Comparison of ENCODE assay signal across 25 cellular contexts in the genomic region with DNA sequence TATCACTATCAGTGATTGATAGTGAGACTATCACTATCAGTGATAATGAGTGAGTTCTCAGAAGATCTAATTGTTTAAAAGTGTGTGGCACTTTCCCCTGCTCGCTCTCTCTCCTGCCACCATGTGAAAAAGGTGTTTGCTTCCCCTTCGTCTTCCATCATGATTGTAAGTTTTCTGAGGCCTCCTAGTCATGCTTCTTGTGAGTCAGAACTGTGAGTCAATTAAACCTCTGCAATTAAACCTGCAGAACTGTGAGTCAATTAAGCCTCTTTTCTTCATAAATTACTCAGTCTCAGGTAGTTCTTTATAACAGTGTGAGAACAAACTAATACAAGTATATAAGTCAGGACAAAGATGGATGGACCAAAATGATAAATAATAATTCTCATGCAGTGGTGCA. TPM values are rescaled to one million over a fixed set of nuclear protein-coding genes. Genes with fewer than 3 reads are reported as not detected.
DNase-seq lines count a peak whose midpoint lies in the region; ATAC-seq and TF ChIP-seq lines count a peak whose summit lies in the region.
"Had no signal": no experiment of that assay in that cellular context is flagged by ENCODE, and none has a peak within 500 bp of the region (broad histone marks: within the 10 kb centered on the region; RNA-seq: fewer than 3 reads in every experiment).

No MANE protein-coding gene starts in this region.

- H3K9ac ChIP-seq in GM23248: no peak overlapping the region
- H3K9ac ChIP-seq: neural progenitor cell, SK-N-SH had no signal

- BruUV-seq in OCI-LY7 (replicated peaks; lab: Mats Ljungman, UMichigan): no TSS peak

- H2AFZ ChIP-seq in GM23248 (no peak overlapping the region), OCI-LY7 (ENCODE audit: low read length) (no peak overlapping the region)
- H2AFZ ChIP-seq: neural progenitor cell had no signal

- H3K9me3 ChIP-seq in GM23248 (ENCODE audit: low read depth): no peaks in the 10 kb centered on the region
- H3K9me3 ChIP-seq in OCI-LY7 (ENCODE audit: low read length): no peaks in the 10 kb centered on the region
- H3K9me3 ChIP-seq: SK-N-SH, suprapubic skin had no signal

- H3K4me3 ChIP-seq in GM23248 (no peak overlapping the region), OCI-LY7 (ENCODE audit: low read depth, low read length, poor library complexity, severe bottlenecking) (no peak overlapping the region)
- H3K4me3 ChIP-seq: coronary artery, heart left ventricle, neural progenitor cell, suprapubic skin had no signal

- intact Hi-C loops in activated CD4-positive, alpha-beta T cell treated with anti-CD3 and anti-CD28 coated beads, Interleukin-2, amount 10 ng/mL, durations not matched to agents 24 days and 14 days (cut with micrococcal nuclease): loop anchor here (1.0 to 2.0 kb wide), 4 partner anchors 13 to 174 kb away; no protein-coding TSS in a partner anchor
- intact Hi-C loops in OCI-LY7 (cut with micrococcal nuclease; ENCODE audit: unreplicated experiment): no loop called here

- 41 to 43% methylated on average over 2 of the region's 2 CpGs for WGBS in GM23248 (ENCODE audit: low coverage in 1 of 2, low lambda C conversion rate in 2 of 2, missing lambda C conversion rate in 2 of 2), 2 experiments

- H4K20me1 ChIP-seq in GM23248 (ENCODE audit: insufficient read depth) (no peaks in the 10 kb centered on the region), OCI-LY7 (ENCODE audit: insufficient read depth, low read length) (no peaks in the 10 kb centered on the region)

- in situ Hi-C loops in GM23248 (cut with MboI): no loop called here

- peak overlapping the region; percentile 84 for H3K27ac Mint-ChIP-seq in activated CD4-positive, alpha-beta T cell treated with anti-CD3 and anti-CD28 coated beads, Interleukin-2, amount 10 ng/mL, durations not matched to agents 24 days and 14 days
- H3K27ac Mint-ChIP-seq in activated T-helper 17 cell treated with anti-CD3 and anti-CD28 coated beads, Interleukin-2, amount 50 U/mL, for 72 hours: peak overlapping the region; percentile 88
- H3K27ac Mint-ChIP-seq: neural progenitor cell had no signal

- H3K4me3 Mint-ChIP-seq in activated CD4-positive, alpha-beta T cell treated with anti-CD3 and anti-CD28 coated beads, Interleukin-2, amount 10 ng/mL, durations not matched to agents 24 days and 14 days: no peak overlapping the region
- H3K4me3 Mint-ChIP-seq in activated T-helper 17 cell treated with anti-CD3 and anti-CD28 coated beads, Interleukin-2, amount 50 U/mL, for 72 hours: peak overlapping the region; percentile 53
- H3K4me3 Mint-ChIP-seq: neural progenitor cell had no signal

- H3K27ac ChIP-seq in GM23248 (no peak overlapping the region), epithelial cell of prostate (no peak overlapping the region), OCI-LY7 (ENCODE audit: low read depth, low read length, poor library complexity, severe bottlenecking) (no peak overlapping the region)
- H3K27ac ChIP-seq: coronary artery, heart left ventricle, neural progenitor cell, suprapubic skin had no signal

- no peaks in the 10 kb centered on the region for H3F3A ChIP-seq in GM23248 (ENCODE audit: insufficient read depth)

- no peak for TF ChIP-seq CTCF in OCI-LY7 (conservative IDR thresholded peaks at IDR 0.05; ENCODE audit: low read length)

- peaks cover 26% of the 10 kb centered on the region for H3K4me1 Mint-ChIP-seq in activated CD4-positive, alpha-beta T cell treated with anti-CD3 and anti-CD28 coated beads, Interleukin-2, amount 10 ng/mL, durations not matched to agents 24 days and 14 days
- peaks cover 19% of the 10 kb centered on the region for H3K4me1 Mint-ChIP-seq in activated T-helper 17 cell treated with anti-CD3 and anti-CD28 coated beads, Interleukin-2, amount 50 U/mL, for 72 hours

- H3K27me3 Mint-ChIP-seq in activated CD4-positive, alpha-beta T cell treated with anti-CD3 and anti-CD28 coated beads, Interleukin-2, amount 10 ng/mL, durations not matched to agents 24 days and 14 days: no peaks in the 10 kb centered on the region
- H3K27me3 Mint-ChIP-seq in activated T-helper 17 cell treated with anti-CD3 and anti-CD28 coated beads, Interleukin-2, amount 50 U/mL, for 72 hours: no peaks in the 10 kb centered on the region

- DNase-seq in activated CD4-positive, alpha-beta T cell treated with anti-CD3 and anti-CD28 coated beads, Interleukin-2, amount 10 ng/mL, durations not matched to agents 24 days and 14 days: no peak
- no peak for DNase-seq in activated CD4-positive, alpha-beta T cell treated with anti-CD3 and anti-CD28 coated beads for 1 hour
- DNase-seq in GM23248 (peak; percentile 12), epithelial cell of prostate (ENCODE audit: low read depth, low spot score) (peak; percentile 69), OCI-LY7 (ENCODE audit: low spot score) (no peak), iPS-NIHi11 (ENCODE audit: low spot score) (no peak)
- DNase-seq: activated CD4-positive, CD25-positive, alpha-beta regulatory T cell; activated CD8-positive, alpha-beta memory T cell treated with anti-CD3 and anti-CD28 coated beads, Interleukin-2, amount 50 U/mL, for 4 hours; heart left ventricle; left ventricle myocardium superior; NCI-H1417; NCI-H2107; NCI-H510A; RPMI8226; SK-N-SH; T-helper 9 cell had no signal

- CTCF ChIA-PET in OCI-LY7 (lab: Charles Lee; ENCODE audit: unreplicated experiment): no interaction called here

- no peaks in the 10 kb centered on the region for H3K36me3 ChIP-seq in GM23248 (ENCODE audit: low read depth)
- no peaks in the 10 kb centered on the region for H3K36me3 ChIP-seq in OCI-LY7 (ENCODE audit: insufficient read depth, low read length)
- H3K36me3 ChIP-seq: heart left ventricle, neural progenitor cell, suprapubic skin had no signal

- H3K9me2 ChIP-seq in GM23248 (ENCODE audit: insufficient read depth): no peaks in the 10 kb centered on the region
- no peaks in the 10 kb centered on the region for H3K9me2 ChIP-seq in OCI-LY7 (ENCODE audit: insufficient read depth, low read length)
- H3K9me2 ChIP-seq: SK-N-SH had no signal

- peak; percentile 79 for ATAC-seq in activated T-helper 17 cell treated with anti-CD3 and anti-CD28 coated beads, Interleukin-2, amount 50 U/mL, for 72 hours (replicated peaks)
- no peak for ATAC-seq in GM21529 (IDR thresholded peaks at IDR 0.05; ENCODE audit: unreplicated experiment)
- ATAC-seq: heart left ventricle, HepG2, left ventricle myocardium superior had no signal

- no peaks in the 10 kb centered on the region for H3K9me3 Mint-ChIP-seq in activated CD4-positive, alpha-beta T cell treated with anti-CD3 and anti-CD28 coated beads, Interleukin-2, amount 10 ng/mL, durations not matched to agents 24 days and 14 days
- peaks cover 3% of the 10 kb centered on the region for H3K9me3 Mint-ChIP-seq in activated T-helper 17 cell treated with anti-CD3 and anti-CD28 coated beads, Interleukin-2, amount 50 U/mL, for 72 hours

- POLR2A ChIA-PET in OCI-LY7 (lab: Charles Lee): no interaction called here

- no peaks in the 10 kb centered on the region for H3K79me2 ChIP-seq in GM23248 (ENCODE audit: insufficient read depth)
- H3K79me2 ChIP-seq in OCI-LY7 (ENCODE audit: insufficient read depth, low read depth, low read length): no peaks in the 10 kb centered on the region

- H3K4me2 ChIP-seq in GM23248 (ENCODE audit: unreplicated experiment): no peak overlapping the region
- no peak overlapping the region for H3K4me2 ChIP-seq in OCI-LY7 (ENCODE audit: low read length)
- H3K4me2 ChIP-seq: neural progenitor cell, SK-N-SH had no signal

- peaks cover 2% of the 10 kb centered on the region for H3K36me3 Mint-ChIP-seq in activated CD4-positive, alpha-beta T cell treated with anti-CD3 and anti-CD28 coated beads, Interleukin-2, amount 10 ng/mL, durations not matched to agents 24 days and 14 days (ENCODE audit: low read depth)
- H3K36me3 Mint-ChIP-seq in activated T-helper 17 cell treated with anti-CD3 and anti-CD28 coated beads, Interleukin-2, amount 50 U/mL, for 72 hours (ENCODE audit: low read depth): peaks cover 13% of the 10 kb centered on the region
- H3K36me3 Mint-ChIP-seq: neural progenitor cell had no signal

- peaks cover 13% of the 10 kb centered on the region for H3K27me3 ChIP-seq in GM23248 (replicated peaks; ENCODE audit: insufficient read depth)
- H3K27me3 ChIP-seq: neural progenitor cell had no signal

- H3K4me1 ChIP-seq in GM23248 (ENCODE audit: insufficient read depth) (no peaks in the 10 kb centered on the region), OCI-LY7 (ENCODE audit: insufficient read depth, low read length, poor library complexity, severe bottlenecking) (no peaks in the 10 kb centered on the region)
- H3K4me1 ChIP-seq: heart left ventricle, suprapubic skin had no signal

RNA-seq across cellular contexts. Expression of gene IL23R, which starts 7.0 kb away (rescaled TPM):
- total RNA-seq in activated CD4-positive, alpha-beta T cell treated with anti-CD3 and anti-CD28 coated beads, Interleukin-2, amount 10 ng/mL, durations not matched to agents 24 days and 14 days: 3.1 and 3.8 TPM in 2 replicates
- not detected in 2 replicates for total RNA-seq in GM23248 (2014; rRNA removed; shearing (Covaris generic))
- polyA plus RNA-seq in GM23248 (2016; fragmentation: Nextera tagmentation; extraction: Ambion mirVana): not detected in 2 replicates
- 10 to 100 TPM; 15.2 to 20.1 TPM for total RNA-seq in activated T-helper 17 cell treated with anti-CD3 and anti-CD28 coated beads, Interleukin-2, amount 50 U/mL, for 72 hours
- not detected in 2 replicates for total RNA-seq in OCI-LY7 (2014; rRNA removed; shearing (Covaris generic))
- 0.13 and 0.23 TPM in 2 replicates for total RNA-seq in OCI-LY7 (2022)
- total RNA-seq: Daoy, heart left ventricle, HepG2, left ventricle myocardium superior, posterior vena cava, suprapubic skin had no signal
- polyA plus RNA-seq: BJ, heart left ventricle, HepG2, SK-N-SH had no signal

RNA-seq across cellular contexts. Expression of gene C1orf141, which starts 24.5 kb away (rescaled TPM):
- total RNA-seq in activated CD4-positive, alpha-beta T cell treated with anti-CD3 and anti-CD28 coated beads, Interleukin-2, amount 10 ng/mL, durations not matched to agents 24 days and 14 days: not detected in 2 replicates
- not detected in 2 replicates for total RNA-seq in GM23248 (2014; rRNA removed; shearing (Covaris generic))
- polyA plus RNA-seq in GM23248 (2016; fragmentation: Nextera tagmentation; extraction: Ambion mirVana): not detected in 2 replicates
- under 1 TPM; 0.71 to 0.82 TPM for total RNA-seq in activated T-helper 17 cell treated with anti-CD3 and anti-CD28 coated beads, Interleukin-2, amount 50 U/mL, for 72 hours
- total RNA-seq in OCI-LY7 (2014; rRNA removed; shearing (Covaris generic)): not detected in 2 replicates
- not detected in 2 replicates for total RNA-seq in OCI-LY7 (2022)
- total RNA-seq: Daoy, heart left ventricle, HepG2, left ventricle myocardium superior, posterior vena cava, suprapubic skin had no signal
- polyA plus RNA-seq: BJ, heart left ventricle, HepG2, SK-N-SH had no signal

Comparison
In these comparisons a context has a peak if more than half of its experiments do, and no peak if none do; other contexts are left out.
1. DNase-seq: peak in GM23248 (single experiment) and epithelial cell of prostate (single experiment); none in activated CD4-positive, alpha-beta T cell treated with anti-CD3 and anti-CD28 coated beads, Interleukin-2, amount 10 ng/mL, durations not matched to agents 24 days and 14 days (single experiment), activated CD4-positive, alpha-beta T cell treated with anti-CD3 and anti-CD28 coated beads for 1 hour (single experiment), OCI-LY7 (single experiment) and iPS-NIHi11 (single experiment).